Comparison of ENCODE assay signal across 20 cellular contexts in the genomic region with DNA sequence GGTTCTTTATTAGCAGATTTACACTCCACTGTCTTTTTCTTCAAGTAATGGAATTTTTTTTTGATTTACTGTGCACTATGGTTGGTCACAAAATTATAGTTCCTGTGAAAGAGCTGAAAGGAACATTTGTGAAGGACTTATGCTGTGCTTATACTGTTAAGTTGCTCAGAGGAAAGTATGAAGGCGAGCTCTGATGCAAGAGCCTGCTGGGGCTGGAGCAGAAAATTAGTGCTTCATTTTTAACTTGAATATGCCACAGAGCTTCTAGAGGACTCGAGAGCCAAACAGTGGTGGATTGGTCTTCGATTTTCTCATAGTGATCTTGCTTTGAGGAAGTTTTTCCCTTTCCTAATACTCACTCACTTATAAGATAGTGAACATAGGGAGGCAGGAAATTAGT. TPM values are rescaled to one million over a fixed set of nuclear protein-coding genes. Genes with fewer than 3 reads are reported as not detected.
DNase-seq lines count a peak whose midpoint lies in the region; ATAC-seq and TF ChIP-seq lines count a peak whose summit lies in the region.
"Had no signal": no experiment of that assay in that cellular context is flagged by ENCODE, and none has a peak within 500 bp of the region (broad histone marks: within the 10 kb centered on the region; RNA-seq: fewer than 3 reads in every experiment).

No MANE protein-coding gene starts in this region.

- H3K4me1 ChIP-seq in ovary (ENCODE audit: insufficient read depth) (peaks cover 25% of the 10 kb centered on the region), vagina (no peaks in the 10 kb centered on the region)
- H3K4me1 ChIP-seq: foreskin keratinocyte had no signal

- H3K9me3 ChIP-seq in ovary (no peaks in the 10 kb centered on the region), vagina (no peaks in the 10 kb centered on the region)
- H3K9me3 ChIP-seq: neutrophil, testis had no signal

- TF ChIP-seq CTCF in ovary (IDR thresholded peaks at IDR 0.05): no peak
- TF ChIP-seq CTCF in vagina (IDR thresholded peaks at IDR 0.05): no peak

- 29 to 39% (median 32%) methylated on average over 3 of the region's 3 CpGs for WGBS in ovary, 3 donors

- TF ChIP-seq POLR2A in ovary (IDR thresholded peaks at IDR 0.05) (no peak), vagina (IDR thresholded peaks at IDR 0.05) (no peak)

- H3K4me3 ChIP-seq in ovary (no peak overlapping the region), vagina (no peak overlapping the region)
- H3K4me3 ChIP-seq: testis had no signal

- no peak for TF ChIP-seq EP300 in ovary (IDR thresholded peaks at IDR 0.05)

- H3K36me3 ChIP-seq in ovary (no peaks in the 10 kb centered on the region), vagina (no peaks in the 10 kb centered on the region)
- H3K36me3 ChIP-seq: neutrophil had no signal

- H3K27ac ChIP-seq in ovary (peak overlapping the region; percentile 24 to 38), vagina (no peak overlapping the region)
- H3K27ac ChIP-seq: foreskin keratinocyte, neutrophil had no signal

- intact Hi-C loops in Right ventricle myocardium inferior (cut with DNase I): no loop called here
- intact Hi-C loops in cardiac septum (cut with DNase I): no loop called here
- intact Hi-C loops in left cardiac atrium (cut with DNase I): no loop called here
- intact Hi-C loops in ovary (cut with DNase I): no loop called here
- intact Hi-C loops in vagina (cut with DNase I): loop anchor here (10.0 kb wide), 1 partner anchor 1085 kb away; no protein-coding TSS in a partner anchor

- H3K27me3 ChIP-seq in ovary: no peaks in the 10 kb centered on the region
- no peaks in the 10 kb centered on the region for H3K27me3 ChIP-seq in vagina
- H3K27me3 ChIP-seq: testis had no signal

- ATAC-seq in Right ventricle myocardium inferior: peak; percentile 9
- no peak for ATAC-seq in left cardiac atrium
- no peak for ATAC-seq in HG03025 (IDR thresholded peaks at IDR 0.05; ENCODE audit: low FRiP score, unreplicated experiment)
- ATAC-seq: foreskin keratinocyte; stimulated activated effector memory CD8-positive, alpha-beta T cell treated with anti-CD3 and anti-CD28 coated beads, Interleukin-12 subunit alpha, Interleukin-12 subunit beta, amount 100 ng/mL, for 72 hours had no signal

- DNase-seq in Right ventricle myocardium inferior (ENCODE audit: missing footprints) (no peak), cardiac septum (ENCODE audit: low spot score) (no peak), left cardiac atrium (peak; percentile 17), ovary (no peak), vagina (ENCODE audit: extremely low spot score in 2 of 2) (no peak), NCI-H128 (lab: John Stamatoyannopoulos, UW; ENCODE audit: unreplicated experiment) (no peak), COLO829 (ENCODE audit: low spot score) (no peak)
- DNase-seq: activated CD4-positive, alpha-beta T cell treated with anti-CD3 and anti-CD28 coated beads, Interleukin-2, amount 10 ng/mL, durations not matched to agents 7 days and 5 days; activated CD8-positive, alpha-beta memory T cell treated with anti-CD3 and anti-CD28 coated beads, Interleukin-2, amount 50 U/mL, for 48 hours; activated effector memory CD4-positive, alpha-beta T cell treated with Interleukin-2 at 50 U/mL for 16 hours; anterior cingulate cortex; foreskin keratinocyte; kidney glomerular epithelial cell; NCI-H1092 treated with DMSO at 0.1 percent for 48 hours; NCI-H2081; NCI-H446 treated with DMSO at 0.1 percent for 48 hours; testis had no signal

RNA-seq across cellular contexts. Expression of gene GATA6, which starts 20.0 kb away (rescaled TPM):
- 56.3 TPM for total RNA-seq in Right ventricle myocardium inferior
- total RNA-seq in cardiac septum: 76.2 TPM
- total RNA-seq in left cardiac atrium: 10 to 100 TPM; 43.9 to 59.6 TPM
- 100 to 1,000 TPM in 5 of 7 donors, 10 to 100 TPM in 2; 82.4 to 221 (median 140) TPM for total RNA-seq in ovary
- 10 to 100 TPM; 30.2 to 54.0 TPM for polyA plus RNA-seq in ovary
- 9.8 TPM for total RNA-seq in vagina
- total RNA-seq: activated CD4-positive, alpha-beta T cell treated with anti-CD3 and anti-CD28 coated beads, Interleukin-2, amount 10 ng/mL, durations not matched to agents 7 days and 5 days had no signal
